In the genomic region with DNA sequence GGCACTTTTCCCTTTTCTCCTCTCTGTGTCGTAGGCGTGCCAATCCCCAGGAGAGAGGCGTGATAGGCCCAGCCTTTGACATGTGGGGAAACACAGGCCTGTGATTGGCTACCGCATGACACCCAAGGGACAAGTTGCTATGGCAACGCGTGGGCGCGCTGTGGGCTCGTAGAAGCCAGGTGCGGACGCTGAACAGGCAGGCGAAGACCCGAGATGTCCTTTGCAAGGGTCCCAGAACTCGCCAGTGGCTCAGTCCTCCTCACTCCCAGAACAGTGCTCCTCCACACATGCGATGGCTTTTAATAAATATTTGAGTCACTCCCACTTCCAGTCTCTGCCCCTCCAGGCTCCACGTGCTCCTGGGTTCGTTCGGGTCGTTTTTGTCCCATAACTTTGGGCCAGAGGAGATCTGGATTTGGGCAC, we compare ENCODE assay signal across 8 cellular contexts.
DNase-seq lines count a peak whose midpoint lies in the region; ATAC-seq and TF ChIP-seq lines count a peak whose summit lies in the region.

No MANE protein-coding gene starts in this region.

- DNase-seq in 8988T: peak; percentile 80
- peak; percentile 62 to 90 for DNase-seq in NCI-H446 (lab: John Stamatoyannopoulos, UW)
- peak; percentile 94 for DNase-seq in activated CD4-positive, alpha-beta T cell treated with anti-CD3 and anti-CD28 coated beads for 48 hours
- DNase-seq in choroid plexus epithelial cell (ENCODE audit: low read depth): peak; percentile 95
- peak; percentile 87 for DNase-seq in kidney tubule cell (ENCODE audit: low spot score)
- peak; percentile 80 to 88 (median 84) for DNase-seq in stimulated activated CD4-positive, alpha-beta T cell treated with anti-CD3 and anti-CD28 coated beads, Interleukin-1b, Interleukin-23, amount 100 ng/mL, for 24 hours (ENCODE audit: low read depth in 4 of 4, low spot score in 1 of 4)

- TF ChIP-seq CTCF in choroid plexus epithelial cell (conservative IDR thresholded peaks at IDR 0.05; ENCODE audit: low read depth, low read length): no peak

- peak overlapping the region; percentile 46 for H3K4me3 ChIP-seq in choroid plexus epithelial cell (ENCODE audit: low read depth, low read length)

- ATAC-seq in GM18873 (IDR thresholded peaks at IDR 0.05; ENCODE audit: low FRiP score, unreplicated experiment): peak; percentile 78
- ATAC-seq in HG03159 (IDR thresholded peaks at IDR 0.05; ENCODE audit: unreplicated experiment): peak; percentile 88

Comparison
In these comparisons a context has a peak if more than half of its experiments do, and no peak if none do; other contexts are left out.
1. Peak in every context shown above with its lines: DNase-seq, ATAC-seq and H3K4me3 ChIP-seq.